Comparison of ENCODE assay signal across 22 cellular contexts in the genomic region with DNA sequence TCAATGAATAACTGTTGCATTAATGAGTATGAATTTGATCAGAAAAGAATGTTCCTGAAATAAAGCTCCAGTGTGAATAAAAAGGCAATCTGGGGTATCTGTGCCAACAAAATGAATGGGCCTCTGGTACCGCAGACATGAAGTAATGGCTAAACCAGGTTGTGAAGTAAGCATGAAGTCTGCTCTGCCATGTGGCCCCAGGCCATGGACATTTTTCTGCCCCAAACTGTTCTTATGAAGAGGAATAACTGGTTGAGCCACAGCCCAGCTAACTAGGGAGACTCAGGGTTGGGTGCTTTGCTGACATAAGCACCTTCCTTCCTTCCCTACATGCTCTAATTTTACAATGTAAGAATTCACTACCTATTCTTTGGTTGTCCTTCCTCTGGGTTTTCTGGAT.
DNase-seq lines count a peak whose midpoint lies in the region; ATAC-seq and TF ChIP-seq lines count a peak whose summit lies in the region.
"Had no signal": no experiment of that assay in that cellular context is flagged by ENCODE, and none has a peak within 500 bp of the region (broad histone marks: within the 10 kb centered on the region; RNA-seq: fewer than 3 reads in every experiment).

No MANE protein-coding gene starts in this region.

- DNase-seq in RWPE2 (ENCODE audit: low spot score) (no peak), epithelial cell of prostate (ENCODE audit: low read depth, low spot score) (peak; percentile 44), myocyte (ENCODE audit: low read depth) (peak; percentile 22), tibial artery (peak; percentile 56 to 75), LoVo (ENCODE audit: low spot score) (no peak), head of caudate nucleus (no peak)
- DNase-seq: activated T-cell treated with anti-CD3 and anti-CD28 coated beads, Interleukin-2, amount 50 U/mL, for 4 hours; C1 segment of cervical spinal cord; COR-L47; immature natural killer cell; left lung; naive B cell; NCI-H1092; NCI-H1694; NCI-H510A; sigmoid colon; stimulated activated CD4-positive, alpha-beta T cell treated with anti-CD3 and anti-CD28 coated beads, Interleukin-4, amount 100 ng/mL, for 1 hour had no signal

- H3K4me1 ChIP-seq in RWPE2 (ENCODE audit: insufficient read depth, poor library complexity, severe bottlenecking) (peaks cover under 1% of the 10 kb centered on the region), tibial artery (peaks cover 0 to 29% (median 14%) of the 10 kb centered on the region in 4 donors)
- H3K4me1 ChIP-seq: left lung, psoas muscle, sigmoid colon had no signal

- H3K27me3 ChIP-seq in RWPE2 (ENCODE audit: insufficient read depth, poor library complexity, severe bottlenecking) (no peaks in the 10 kb centered on the region), tibial artery (no peaks in the 10 kb centered on the region)
- H3K27me3 ChIP-seq: left lung, neutrophil, sigmoid colon had no signal

- H3K27ac ChIP-seq in RWPE2 (ENCODE audit: poor library complexity, severe bottlenecking) = no peak overlapping the region
- peak overlapping the region; percentile 5 for H3K27ac ChIP-seq in epithelial cell of prostate
- peak overlapping the region in 1 of 2 donors; percentile 34 for H3K27ac ChIP-seq in tibial artery
- H3K27ac ChIP-seq: left lung, neutrophil, psoas muscle, sigmoid colon had no signal

- peaks cover 15% of the 10 kb centered on the region for H3K36me3 ChIP-seq in RWPE2 (ENCODE audit: low read depth)
- peaks cover 4 to 25% (median 11%) of the 10 kb centered on the region in 3 donors for H3K36me3 ChIP-seq in tibial artery

- intact Hi-C loops in tibial artery (cut with DNase I; ENCODE audit: low total_unique reads) = no loop called here
- intact Hi-C loops in head of caudate nucleus (cut with DNase I) = no loop called here

- H3K9me3 ChIP-seq in RWPE2 (ENCODE audit: severe bottlenecking) (no peaks in the 10 kb centered on the region), tibial artery (no peaks in the 10 kb centered on the region)
- H3K9me3 ChIP-seq: left lung, neutrophil, psoas muscle, sigmoid colon had no signal

- TF ChIP-seq CTCF in RWPE2 (IDR thresholded peaks at IDR 0.05; ENCODE audit: poor library complexity, severe bottlenecking) (no peak), tibial artery (IDR thresholded peaks at IDR 0.05) (no peak)

- H3K4me3 ChIP-seq in RWPE2 (ENCODE audit: severe bottlenecking) (no peak overlapping the region), tibial artery (no peak overlapping the region)
- H3K4me3 ChIP-seq: left lung, psoas muscle, sigmoid colon had no signal

- ATAC-seq in RWPE2 (ENCODE audit: low read depth) = peak; percentile 36; the same call in 1 of the 3 replicates
- no peak for ATAC-seq in GM21723 (IDR thresholded peaks at IDR 0.05; ENCODE audit: unreplicated experiment)
- no peak for ATAC-seq in HG03520 (IDR thresholded peaks at IDR 0.05; ENCODE audit: unreplicated experiment)
- ATAC-seq: activated T-cell treated with anti-CD3 and anti-CD28 coated beads, Interleukin-2, amount 50 U/mL, for 4 hours; left lung; SK-N-SH treated with all-trans-retinoic acid at 6 μM for 48 hours had no signal

Comparison
In these comparisons a context has a peak if more than half of its experiments do, and no peak if none do; other contexts are left out.
1. DNase-seq: peak in epithelial cell of prostate (single experiment), myocyte (single experiment) and tibial artery (2 of 2); none in RWPE2 (single experiment), LoVo (single experiment) and head of caudate nucleus (0 of 42).